In the genomic region with DNA sequence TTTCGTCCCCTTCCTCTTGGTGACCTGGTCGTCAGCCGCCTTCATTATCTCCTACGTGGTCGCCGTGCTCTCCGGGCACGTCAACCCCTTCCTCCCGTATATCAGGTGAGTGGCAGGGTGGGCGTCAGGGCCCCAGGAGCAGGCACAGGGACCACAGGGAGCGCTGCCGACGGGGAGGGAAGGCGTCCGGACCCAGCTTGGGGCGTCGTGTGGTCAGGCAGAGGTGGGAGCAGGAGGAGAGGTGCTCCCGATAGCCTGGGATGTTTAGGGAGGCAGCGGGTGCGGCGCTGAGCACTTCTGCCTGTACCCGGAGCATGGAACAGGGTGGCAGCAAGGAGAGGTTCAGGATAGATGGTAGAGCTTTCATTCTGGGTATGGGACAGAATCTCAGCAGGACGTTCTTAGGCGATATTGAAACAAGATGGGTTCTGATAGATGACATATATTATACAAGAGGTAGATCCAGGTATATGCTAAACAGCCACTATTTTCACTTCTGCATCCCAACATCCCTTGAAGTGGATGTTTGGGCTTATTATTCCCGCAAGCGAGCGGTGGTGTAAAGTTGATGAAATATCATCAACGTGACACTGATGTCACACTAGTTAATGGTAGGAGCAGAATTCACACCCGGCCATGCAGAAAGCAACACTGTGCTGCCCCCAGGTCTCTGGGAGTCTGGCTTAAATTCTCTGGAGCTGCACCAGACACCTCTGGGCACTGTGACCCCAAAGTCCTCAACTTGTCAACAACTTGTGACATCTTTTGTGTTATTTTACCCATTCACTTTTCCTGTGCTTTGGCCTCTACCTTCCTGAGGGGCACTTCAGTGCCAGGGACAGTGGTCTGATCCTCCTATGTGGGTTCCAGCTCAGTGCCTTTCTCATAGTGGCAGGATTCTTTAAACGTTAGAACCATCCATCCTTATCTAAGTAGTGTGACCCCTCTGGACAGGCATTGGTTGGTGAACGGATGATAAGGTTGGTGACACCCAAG, we compare ENCODE assay signal across 8 cellular contexts. TPM values are rescaled to one million over a fixed set of nuclear protein-coding genes. Genes with fewer than 3 reads are reported as not detected.
DNase-seq lines count a peak whose midpoint lies in the region; ATAC-seq and TF ChIP-seq lines count a peak whose summit lies in the region.

No MANE protein-coding gene starts in this region.

- H4K12ac ChIP-seq in trophoblast cell (ENCODE audit: low read depth, low read length), result peak overlapping the region; percentile 66

- DNase-seq in DND-41 (no peak), HUDEP-2 (lab: John Stamatoyannopoulos, UW; ENCODE audit: unreplicated experiment in 76 of 76) (peak in 69 of 76 experiments; percentile 10 to 83 (median 44)), glomerular visceral epithelial cell (ENCODE audit: extremely low spot score) (peak; percentile 68), trophoblast cell (peak in 1 of 2 donors; percentile 23), NCI-H345 (lab: John Stamatoyannopoulos, UW) (no peak), NCI-H2081 treated with DMSO at 0.1 percent for 48 hours (lab: John Stamatoyannopoulos, UW) (no peak)
- DNase-seq in activated CD8-positive, alpha-beta T cell treated with anti-CD3 and anti-CD28 coated beads for 36 hours, result no peak

- peak overlapping the region; percentile 71 for H4K8ac ChIP-seq in trophoblast cell (ENCODE audit: low read depth, low read length)

- H3K4me2 ChIP-seq in DND-41 (ENCODE audit: insufficient read depth, low read length) (peak overlapping the region; percentile 77), trophoblast cell (ENCODE audit: low read length) (peak overlapping the region; percentile 69)

- ATAC-seq in DND-41 (ENCODE audit: insufficient read depth, low read depth), result no peak
- peak; percentile 5 for ATAC-seq in GM21367 (IDR thresholded peaks at IDR 0.05; ENCODE audit: unreplicated experiment)
- ATAC-seq in activated CD8-positive, alpha-beta T cell treated with anti-CD3 and anti-CD28 coated beads for 36 hours, result peak; percentile 8

- H2BK5ac ChIP-seq in trophoblast cell (ENCODE audit: low read depth, low read length, poor library complexity), result peak overlapping the region; percentile 86

- H3K4me1 Mint-ChIP-seq in activated CD8-positive, alpha-beta T cell treated with anti-CD3 and anti-CD28 coated beads for 36 hours (ENCODE audit: low read depth), result peaks cover 16% of the 10 kb centered on the region

- H4K20me1 ChIP-seq in DND-41 (ENCODE audit: insufficient read depth, low read length), result no peaks in the 10 kb centered on the region

- H2AFZ ChIP-seq in DND-41 (ENCODE audit: low read depth, low read length) (peak overlapping the region; percentile 91), trophoblast cell (ENCODE audit: insufficient read depth, low read length, poor library complexity) (peak overlapping the region; percentile 71)

- H2BK12ac ChIP-seq in trophoblast cell (ENCODE audit: low read length), result peak overlapping the region; percentile 75

- peak overlapping the region; percentile 6 for H2AK5ac ChIP-seq in trophoblast cell (ENCODE audit: low read length)

- H3K79me2 ChIP-seq in DND-41 (ENCODE audit: insufficient read depth, low read length) (no peaks in the 10 kb centered on the region), trophoblast cell (ENCODE audit: control insufficient read depth, insufficient read depth, low read length, poor library complexity) (peaks cover 11% of the 10 kb centered on the region)

- TF ChIP-seq CTCF in DND-41 (IDR thresholded peaks at IDR 0.05; ENCODE audit: borderline replicate concordance, extremely low read depth, low read length, poor library complexity, severe bottlenecking), result no peak
- TF ChIP-seq CTCF in activated CD8-positive, alpha-beta T cell treated with anti-CD3 and anti-CD28 coated beads for 36 hours (IDR thresholded peaks at IDR 0.05), result no peak

- POLR2A ChIA-PET in activated CD8-positive, alpha-beta T cell treated with anti-CD3 and anti-CD28 coated beads for 36 hours (lab: Charles Lee), result interaction anchor here (0.8 to 1.5 kb wide), 2 partner anchors 42 to 471 kb away, joined by 3 to 5 read pairs; partner anchors contain the start of gene ARL1

- CTCF ChIA-PET in activated CD8-positive, alpha-beta T cell treated with anti-CD3 and anti-CD28 coated beads for 36 hours (lab: Charles Lee), result interaction anchor here (0.6 to 1.8 kb wide), 2 partner anchors 47 to 122 kb away, joined by 3 to 6 read pairs; partner anchors contain the start of gene GNPTAB

- peak overlapping the region; percentile 59 for H3K4ac ChIP-seq in trophoblast cell (ENCODE audit: low read depth, low read length)

- peak overlapping the region; percentile 89 for H3K18ac ChIP-seq in trophoblast cell (ENCODE audit: low read length)

- peak overlapping the region; percentile 76 for H3K9ac ChIP-seq in DND-41 (ENCODE audit: low read depth, low read length)
- peak overlapping the region; percentile 18 for H3K9ac ChIP-seq in trophoblast cell (ENCODE audit: low read length)

- H3K27ac Mint-ChIP-seq in activated CD8-positive, alpha-beta T cell treated with anti-CD3 and anti-CD28 coated beads for 36 hours, result peak overlapping the region; percentile 84

- peak overlapping the region; percentile 93 for H3K14ac ChIP-seq in trophoblast cell (ENCODE audit: low read length)

- no peak overlapping the region for H3K27ac ChIP-seq in DND-41 (ENCODE audit: low read length)
- H3K27ac ChIP-seq in trophoblast cell (ENCODE audit: low read depth, low read length), result peak overlapping the region; percentile 91

- H3K27me3 ChIP-seq in DND-41 (ENCODE audit: insufficient read depth, low read length, poor library complexity), result peaks cover 3% of the 10 kb centered on the region
- H3K27me3 ChIP-seq in trophoblast cell (ENCODE audit: insufficient read depth, low read length), result no peaks in the 10 kb centered on the region

- H3K36me3 ChIP-seq in DND-41 (ENCODE audit: insufficient read depth, low read length), result no peaks in the 10 kb centered on the region
- no peaks in the 10 kb centered on the region for H3K36me3 ChIP-seq in trophoblast cell (ENCODE audit: control insufficient read depth in 1 of 2, insufficient read depth in 2 of 2, low read length in 2 of 2)

- peaks cover 2% of the 10 kb centered on the region for H3K36me3 Mint-ChIP-seq in activated CD8-positive, alpha-beta T cell treated with anti-CD3 and anti-CD28 coated beads for 36 hours (ENCODE audit: low read depth)

- H4K91ac ChIP-seq in trophoblast cell (ENCODE audit: low read depth, low read length), result peak overlapping the region; percentile 93

- H3K9me3 Mint-ChIP-seq in activated CD8-positive, alpha-beta T cell treated with anti-CD3 and anti-CD28 coated beads for 36 hours, result no peaks in the 10 kb centered on the region

- intact Hi-C loops in activated CD8-positive, alpha-beta T cell treated with anti-CD3 and anti-CD28 coated beads for 36 hours (cut with micrococcal nuclease), result no loop called here

- no peak overlapping the region for H3K23ac ChIP-seq in trophoblast cell (ENCODE audit: low read length)

- H2BK120ac ChIP-seq in trophoblast cell (ENCODE audit: insufficient read depth, low read length, poor library complexity), result peak overlapping the region; percentile 55

- H3K27me3 Mint-ChIP-seq in activated CD8-positive, alpha-beta T cell treated with anti-CD3 and anti-CD28 coated beads for 36 hours, result no peaks in the 10 kb centered on the region

- H3K79me1 ChIP-seq in trophoblast cell (ENCODE audit: low read length), result peaks cover 14% of the 10 kb centered on the region

- H3K9me3 ChIP-seq in DND-41 (ENCODE audit: insufficient read depth, low read length, severe bottlenecking), result no peaks in the 10 kb centered on the region
- peaks cover 2% of the 10 kb centered on the region for H3K9me3 ChIP-seq in trophoblast cell (ENCODE audit: insufficient read depth, low read depth, low read length)

- peak overlapping the region; percentile 75 for H3K4me3 Mint-ChIP-seq in activated CD8-positive, alpha-beta T cell treated with anti-CD3 and anti-CD28 coated beads for 36 hours

- peaks cover 16% of the 10 kb centered on the region for H3K4me1 ChIP-seq in DND-41 (ENCODE audit: insufficient read depth, low read length)
- peaks cover 2 to 9% of the 10 kb centered on the region in 2 experiments for H3K4me1 ChIP-seq in trophoblast cell (ENCODE audit: control insufficient read depth in 1 of 2, insufficient read depth in 2 of 2, low read length in 2 of 2)

- WGBS in trophoblast cell (ENCODE audit: extremely low coverage, insufficient coverage, insufficient read length), result no CpG with 5 or more reads among the region's 31 CpGs

- H3K4me3 ChIP-seq in DND-41 (ENCODE audit: low read depth in 1 of 2, low read length in 2 of 2) (peak overlapping the region; percentile 53 to 74; a peak in 3 of 4 replicates), trophoblast cell (ENCODE audit: low read depth, low read length) (peak overlapping the region; percentile 82)

RNA-seq across cellular contexts. Expression of gene DRAM1, which starts 0.7 kb away (rescaled TPM):
- total RNA-seq in activated CD8-positive, alpha-beta T cell treated with anti-CD3 and anti-CD28 coated beads for 36 hours, result 1 to 10 TPM; 3.8 to 4.3 TPM
- polyA plus RNA-seq in trophoblast cell (2013), result 22.7 and 24.7 TPM in 2 replicates

RNA-seq across cellular contexts. Expression of gene GNPTAB, which starts 47.4 kb away (rescaled TPM):
- total RNA-seq in activated CD8-positive, alpha-beta T cell treated with anti-CD3 and anti-CD28 coated beads for 36 hours, result 10 to 100 TPM; 52.4 to 56.9 TPM
- polyA plus RNA-seq in trophoblast cell (2013), result 17.9 and 18.6 TPM in 2 replicates

Comparison
In these comparisons a context has a peak if more than half of its experiments do, and no peak if none do; other contexts are left out.
1. DNase-seq: peak in HUDEP-2 (69 of 76) and glomerular visceral epithelial cell (single experiment); none in DND-41 (single experiment), activated CD8-positive, alpha-beta T cell treated with anti-CD3 and anti-CD28 coated beads for 36 hours (single experiment), NCI-H345 (single experiment) and NCI-H2081 treated with DMSO at 0.1 percent for 48 hours (single experiment).